ENCODE assay signal across 9 cellular contexts in the genomic region with DNA sequence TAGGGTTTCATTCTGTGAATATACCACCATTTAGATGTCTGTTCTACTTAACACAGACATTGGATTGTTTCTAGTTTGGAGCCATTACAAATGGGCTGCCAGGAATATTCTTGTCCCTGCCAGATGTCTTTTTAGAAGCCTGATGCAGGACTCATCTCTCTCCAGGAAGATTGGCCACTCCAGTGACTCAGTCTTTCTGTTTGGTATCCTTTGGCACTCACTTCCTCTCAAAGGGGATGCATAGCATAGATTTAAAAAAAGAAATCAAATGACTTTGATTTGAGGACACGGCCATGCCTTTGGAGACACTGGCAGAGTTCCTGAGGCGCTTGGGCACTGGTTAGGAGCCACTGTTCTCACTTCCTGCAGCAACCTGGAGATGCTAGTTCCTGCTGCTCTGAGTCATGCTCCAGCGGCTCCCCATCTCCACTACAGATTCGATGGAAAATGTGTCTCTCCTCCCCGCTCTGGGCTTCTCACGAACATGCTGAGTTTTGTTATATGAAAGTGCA. TPM values are rescaled to one million over a fixed set of nuclear protein-coding genes. Genes with fewer than 3 reads are reported as not detected.
DNase-seq lines count a peak whose midpoint lies in the region; ATAC-seq, FAIRE-seq and TF ChIP-seq lines count a peak whose summit lies in the region.
"Had no signal": no experiment of that assay in that cellular context is flagged by ENCODE, and none has a peak within 500 bp of the region (broad histone marks: within the 10 kb centered on the region; RNA-seq: fewer than 3 reads in every experiment).

No MANE protein-coding gene starts in this region.

- H3K9me2 ChIP-seq in Karpas-422 (replicated peaks; ENCODE audit: insufficient read depth, low read length) = no peaks in the 10 kb centered on the region

- peaks cover 39% of the 10 kb centered on the region for H3K4me1 Mint-ChIP-seq in nephron progenitor cell

- H3K36me3 ChIP-seq in heart right ventricle (no peaks in the 10 kb centered on the region), smooth muscle cell (ENCODE audit: low read depth) (no peaks in the 10 kb centered on the region), Karpas-422 (ENCODE audit: insufficient read depth, low read length) (no peaks in the 10 kb centered on the region)

- no peaks in the 10 kb centered on the region for H3K27me3 ChIP-seq in heart right ventricle
- H3K27me3 ChIP-seq in smooth muscle cell (ENCODE audit: low read depth) = no peaks in the 10 kb centered on the region
- no peaks in the 10 kb centered on the region for H3K27me3 ChIP-seq in Karpas-422 (ENCODE audit: low read length)

- H4K20me1 ChIP-seq in smooth muscle cell (ENCODE audit: low read depth) (no peaks in the 10 kb centered on the region), Karpas-422 (ENCODE audit: insufficient read depth, low read depth, low read length) (no peaks in the 10 kb centered on the region)

- H3K9me3 ChIP-seq in heart right ventricle (no peaks in the 10 kb centered on the region), smooth muscle cell (replicated peaks; ENCODE audit: low read depth) (no peaks in the 10 kb centered on the region), Karpas-422 (ENCODE audit: low read length) (no peaks in the 10 kb centered on the region)

- TF ChIP-seq CTCF in heart right ventricle (IDR thresholded peaks at IDR 0.05) = no peak
- no peak for TF ChIP-seq CTCF in smooth muscle cell (IDR thresholded peaks at IDR 0.05; ENCODE audit: borderline replicate concordance, insufficient read depth, poor library complexity, severe bottlenecking)
- TF ChIP-seq CTCF in nephron progenitor cell (IDR thresholded peaks at IDR 0.05) = no peak

- intact Hi-C loops in heart right ventricle (cut with DNase I) = loop anchor here in 3 of 10 donors (5.0 to 10.0 kb wide), 3 partner anchors 56 to 138 kb away; no protein-coding TSS in a partner anchor

- H3K4me2 ChIP-seq in smooth muscle cell = no peak overlapping the region
- H3K4me2 ChIP-seq in Karpas-422 (ENCODE audit: low read depth, low read length, poor library complexity, severe bottlenecking) = no peak overlapping the region

- H3K4me3 ChIP-seq in heart right ventricle (no peak overlapping the region), smooth muscle cell (no peak overlapping the region), Karpas-422 (ENCODE audit: low read length) (no peak overlapping the region)

- H3K4me1 ChIP-seq in heart right ventricle (peaks cover 10 to 61% (median 40%) of the 10 kb centered on the region in 9 donors), smooth muscle cell (ENCODE audit: low read depth) (peaks cover 5% of the 10 kb centered on the region), Karpas-422 (ENCODE audit: low read length) (peaks cover 4% of the 10 kb centered on the region; the same call in 1 of the 2 replicates)

- no peak for FAIRE-seq in H54 (lab: Jason Lieb, UNC)

- H3K4me3 Mint-ChIP-seq in nephron progenitor cell = no peak overlapping the region

- TF ChIP-seq POLR2A in H54 (IDR thresholded peaks at IDR 0.05; ENCODE audit: low read depth, low read length) = no peak

- no peaks in the 10 kb centered on the region for H3K9me3 Mint-ChIP-seq in nephron progenitor cell

- 57 to 64% methylated on average over 6 of the region's 6 CpGs for WGBS in heart right ventricle, 2 donors
- 61% methylated on average over 6 of the region's 6 CpGs for WGBS in smooth muscle cell (ENCODE audit: low lambda C conversion rate)

- peaks cover 6% of the 10 kb centered on the region for H3F3A ChIP-seq in smooth muscle cell (ENCODE audit: low read depth)

- H3K27ac ChIP-seq in heart right ventricle (peak overlapping the region in 8 of 10 donors; percentile 15 to 92 (median 80)), smooth muscle cell (ENCODE audit: low read depth) (peak overlapping the region; percentile 68), Karpas-422 (ENCODE audit: low read length) (no peak overlapping the region)

- H3K27ac Mint-ChIP-seq in nephron progenitor cell = no peak overlapping the region

- no peak overlapping the region for H3K9ac ChIP-seq in smooth muscle cell (ENCODE audit: low read depth)
- no peak overlapping the region for H3K9ac ChIP-seq in Karpas-422 (ENCODE audit: low read length)

- DNase-seq in H54 (ENCODE audit: insufficient read length, low spot score) = peak; percentile 52
- DNase-seq in amniotic stem cell (lab: John Stamatoyannopoulos, UW) = peak; percentile 15
- peak in 1 of 2 donors; percentile 23 for DNase-seq in heart right ventricle
- no peak for DNase-seq in smooth muscle cell (lab: John Stamatoyannopoulos, UW; ENCODE audit: unreplicated experiment)
- no peak for DNase-seq in nephron progenitor cell
- no peak for DNase-seq in left lobe of liver (ENCODE audit: low spot score)
- DNase-seq in NCI-H128 (lab: John Stamatoyannopoulos, UW; ENCODE audit: unreplicated experiment) = no peak
- DNase-seq in Karpas-422 = no peak

- H2AFZ ChIP-seq in smooth muscle cell (ENCODE audit: low read depth) (no peak overlapping the region), Karpas-422 (ENCODE audit: low read length) (no peak overlapping the region)

- ATAC-seq in heart right ventricle (peak in 4 of 8 donors; percentile 27 to 75 (median 66)), left lobe of liver (no peak)

- no peaks in the 10 kb centered on the region for H3K79me2 ChIP-seq in smooth muscle cell (ENCODE audit: low read depth)
- no peaks in the 10 kb centered on the region for H3K79me2 ChIP-seq in Karpas-422 (ENCODE audit: low read length)

- peaks cover 6% of the 10 kb centered on the region for H3K27me3 Mint-ChIP-seq in nephron progenitor cell (ENCODE audit: low read depth, poor library complexity)

- H3K36me3 Mint-ChIP-seq in nephron progenitor cell (ENCODE audit: low read depth) = no peaks in the 10 kb centered on the region

RNA-seq across cellular contexts. Expression of gene ZNF366, which starts 3.5 kb away (rescaled TPM):
- total RNA-seq in heart right ventricle (10 to 100 TPM in 2 of 10 donors, 1 to 10 TPM in 8; 3.8 to 10.5 (median 5.4) TPM), smooth muscle cell (not detected in 2 replicates), left lobe of liver (1.7 TPM)
- polyA plus RNA-seq in heart right ventricle (1 to 10 TPM; 1.7 to 2.5 TPM), smooth muscle cell (not detected in 2 replicates)
- total RNA-seq in Karpas-422 (2014; rRNA removed; shearing (Covaris generic); ENCODE audit: low replicate concordance) = not detected in 2 replicates
- total RNA-seq: OCI-LY7 had no signal

Comparison
In these comparisons a context has a peak if more than half of its experiments do, and no peak if none do; other contexts are left out.
1. DNase-seq: peak in H54 (single experiment) and amniotic stem cell (single experiment); none in smooth muscle cell (single experiment), nephron progenitor cell (single experiment), left lobe of liver (single experiment), NCI-H128 (single experiment) and Karpas-422 (single experiment).